8 cellular contexts compared by ENCODE assay signal in the genomic region with DNA sequence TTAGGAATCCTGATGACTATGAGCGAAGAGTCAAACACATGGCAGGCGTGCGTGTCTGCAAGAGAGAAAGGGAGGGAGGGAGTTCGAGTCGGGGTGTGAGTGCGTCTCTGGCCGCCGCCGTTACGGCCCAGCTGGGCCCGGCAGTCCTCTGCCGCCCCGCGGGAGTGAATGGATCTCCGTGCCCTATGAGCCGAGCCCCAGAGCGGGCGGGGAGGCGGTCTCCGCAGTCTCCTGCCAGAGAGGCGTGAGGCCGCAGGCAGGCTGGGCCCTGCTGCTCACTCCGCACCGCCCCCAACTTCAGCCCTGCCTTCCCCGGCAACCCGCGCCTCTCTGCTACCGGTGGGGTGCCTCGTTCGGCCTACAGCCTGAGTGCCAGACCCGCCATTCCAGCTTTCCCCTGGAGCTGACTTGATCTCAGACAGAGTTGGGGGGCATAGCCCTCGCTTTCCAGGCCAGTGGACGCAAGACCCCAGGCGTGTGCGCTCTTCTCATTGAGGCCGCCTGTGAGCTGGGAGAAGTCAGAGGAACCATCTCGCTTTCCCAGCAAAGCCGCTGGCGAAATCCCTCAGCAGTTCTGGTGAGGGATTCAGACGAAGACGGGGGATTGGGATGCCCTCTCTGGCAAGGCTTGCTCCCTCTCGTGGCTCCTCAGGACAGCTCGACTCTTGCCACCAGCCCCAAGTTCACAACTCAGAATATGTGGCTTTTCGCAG. TPM values are rescaled to one million over a fixed set of nuclear protein-coding genes. Genes with fewer than 3 reads are reported as not detected.
DNase-seq lines count a peak whose midpoint lies in the region; ATAC-seq, FAIRE-seq and TF ChIP-seq lines count a peak whose summit lies in the region.

No MANE protein-coding gene starts in this region.

- peaks cover 9% of the 10 kb centered on the region for H3K4me1 Mint-ChIP-seq in activated naive CD4-positive, alpha-beta T cell treated with anti-CD3 and anti-CD28 coated beads, Interleukin-2, amount 10 ng/mL, durations not matched to agents 7 days and 5 days
- H3K4me1 Mint-ChIP-seq in activated T-cell treated with anti-CD3 and anti-CD28 coated beads, Interleukin-2, amount 50 U/mL, for 4 hours (ENCODE audit: low read depth): peaks cover 6% of the 10 kb centered on the region
- H3K4me1 Mint-ChIP-seq in naive thymus-derived CD8-positive, alpha-beta T cell: peaks cover 6 to 16% (median 9%) of the 10 kb centered on the region in 4 donors

- peak; percentile 19 for TF ChIP-seq CTCF in foreskin fibroblast (IDR thresholded peaks at IDR 0.05; ENCODE audit: low read depth, low read length)

- no peaks in the 10 kb centered on the region for H3K9me3 Mint-ChIP-seq in activated naive CD4-positive, alpha-beta T cell treated with anti-CD3 and anti-CD28 coated beads, Interleukin-2, amount 10 ng/mL, durations not matched to agents 7 days and 5 days
- no peaks in the 10 kb centered on the region for H3K9me3 Mint-ChIP-seq in activated T-cell treated with anti-CD3 and anti-CD28 coated beads, Interleukin-2, amount 50 U/mL, for 4 hours
- no peaks in the 10 kb centered on the region for H3K9me3 Mint-ChIP-seq in naive thymus-derived CD8-positive, alpha-beta T cell

- no peak overlapping the region for H3K4me3 Mint-ChIP-seq in activated naive CD4-positive, alpha-beta T cell treated with anti-CD3 and anti-CD28 coated beads, Interleukin-2, amount 10 ng/mL, durations not matched to agents 7 days and 5 days
- H3K4me3 Mint-ChIP-seq in activated T-cell treated with anti-CD3 and anti-CD28 coated beads, Interleukin-2, amount 50 U/mL, for 4 hours: peak overlapping the region; percentile 62
- H3K4me3 Mint-ChIP-seq in naive thymus-derived CD8-positive, alpha-beta T cell: peak overlapping the region; percentile 69 to 86 (median 80)

- POLR2A ChIA-PET in naive thymus-derived CD8-positive, alpha-beta T cell (lab: Charles Lee): no interaction called here

- peak overlapping the region; percentile 60 to 67 for H3K4me3 ChIP-seq in foreskin fibroblast (ENCODE audit: low read depth in 1 of 2, low read length in 2 of 2)

- CTCF ChIA-PET in activated naive CD4-positive, alpha-beta T cell treated with anti-CD3 and anti-CD28 coated beads, Interleukin-2, amount 10 ng/mL, durations not matched to agents 7 days and 5 days (lab: Charles Lee): no interaction called here

- peak in 1 of 2 donors; percentile 12 for ATAC-seq in activated T-cell treated with anti-CD3 and anti-CD28 coated beads, Interleukin-2, amount 50 U/mL, for 4 hours
- peak; percentile 11 to 16 for ATAC-seq in naive thymus-derived CD8-positive, alpha-beta T cell
- ATAC-seq in HG03159 (IDR thresholded peaks at IDR 0.05; ENCODE audit: unreplicated experiment): no peak

- DNase-seq in activated naive CD4-positive, alpha-beta T cell treated with anti-CD3 and anti-CD28 coated beads, Interleukin-2, amount 50 U/mL, for 16 hours: peak; percentile 10
- DNase-seq in activated naive CD4-positive, alpha-beta T cell treated with anti-CD3 and anti-CD28 coated beads, Interleukin-2, amount 10 ng/mL, durations not matched to agents 7 days and 5 days: no peak
- DNase-seq in activated T-cell treated with anti-CD3 and anti-CD28 coated beads, Interleukin-2, amount 50 U/mL, for 4 hours: no peak
- DNase-seq in foreskin fibroblast (peak; percentile 72 to 85), urothelium cell line (ENCODE audit: low spot score) (peak; percentile 52), OCI-M1 (lab: John Stamatoyannopoulos, UW) (no peak)
- DNase-seq in naive thymus-derived CD8-positive, alpha-beta T cell: peak in 1 of 10 donors; percentile 3

- no peak for FAIRE-seq in urothelium cell line (lab: Jason Lieb, UNC)

- H3K27me3 Mint-ChIP-seq in activated naive CD4-positive, alpha-beta T cell treated with anti-CD3 and anti-CD28 coated beads, Interleukin-2, amount 10 ng/mL, durations not matched to agents 7 days and 5 days: peaks cover 63% of the 10 kb centered on the region
- peaks cover 29% of the 10 kb centered on the region for H3K27me3 Mint-ChIP-seq in activated T-cell treated with anti-CD3 and anti-CD28 coated beads, Interleukin-2, amount 50 U/mL, for 4 hours (ENCODE audit: low read depth)
- peaks cover 0 to 8% (median 0%) of the 10 kb centered on the region in 5 donors for H3K27me3 Mint-ChIP-seq in naive thymus-derived CD8-positive, alpha-beta T cell

- H3K36me3 Mint-ChIP-seq in activated naive CD4-positive, alpha-beta T cell treated with anti-CD3 and anti-CD28 coated beads, Interleukin-2, amount 10 ng/mL, durations not matched to agents 7 days and 5 days: no peaks in the 10 kb centered on the region
- no peaks in the 10 kb centered on the region for H3K36me3 Mint-ChIP-seq in activated T-cell treated with anti-CD3 and anti-CD28 coated beads, Interleukin-2, amount 50 U/mL, for 4 hours (ENCODE audit: insufficient read depth)
- H3K36me3 Mint-ChIP-seq in naive thymus-derived CD8-positive, alpha-beta T cell: no peaks in the 10 kb centered on the region

- H3K27ac Mint-ChIP-seq in activated naive CD4-positive, alpha-beta T cell treated with anti-CD3 and anti-CD28 coated beads, Interleukin-2, amount 10 ng/mL, durations not matched to agents 7 days and 5 days: no peak overlapping the region
- peak overlapping the region in 4 of 10 donors; percentile 1 to 69 (median 4) for H3K27ac Mint-ChIP-seq in naive thymus-derived CD8-positive, alpha-beta T cell

RNA-seq across cellular contexts. Expression of a gene that starts 1.4 kb away (rescaled TPM):
- total RNA-seq in activated T-cell treated with anti-CD3 and anti-CD28 coated beads, Interleukin-2, amount 50 U/mL, for 4 hours: under 1 TPM; 0.33 to 0.63 (median 0.42) TPM
- under 1 TPM; 0.44 to 0.65 TPM for total RNA-seq in naive thymus-derived CD8-positive, alpha-beta T cell
- under 1 TPM; 0.37 to 0.66 (median 0.56) TPM for polyA plus RNA-seq in naive thymus-derived CD8-positive, alpha-beta T cell

Comparison
In these comparisons a context has a peak if more than half of its experiments do, and no peak if none do; other contexts are left out.
1. DNase-seq: peak in activated naive CD4-positive, alpha-beta T cell treated with anti-CD3 and anti-CD28 coated beads, Interleukin-2, amount 50 U/mL, for 16 hours (single experiment), foreskin fibroblast (2 of 2) and urothelium cell line (single experiment); none in activated naive CD4-positive, alpha-beta T cell treated with anti-CD3 and anti-CD28 coated beads, Interleukin-2, amount 10 ng/mL, durations not matched to agents 7 days and 5 days (single experiment), activated T-cell treated with anti-CD3 and anti-CD28 coated beads, Interleukin-2, amount 50 U/mL, for 4 hours (single experiment) and OCI-M1 (single experiment).